ENCODE assay signal across 19 cellular contexts in the genomic region with DNA sequence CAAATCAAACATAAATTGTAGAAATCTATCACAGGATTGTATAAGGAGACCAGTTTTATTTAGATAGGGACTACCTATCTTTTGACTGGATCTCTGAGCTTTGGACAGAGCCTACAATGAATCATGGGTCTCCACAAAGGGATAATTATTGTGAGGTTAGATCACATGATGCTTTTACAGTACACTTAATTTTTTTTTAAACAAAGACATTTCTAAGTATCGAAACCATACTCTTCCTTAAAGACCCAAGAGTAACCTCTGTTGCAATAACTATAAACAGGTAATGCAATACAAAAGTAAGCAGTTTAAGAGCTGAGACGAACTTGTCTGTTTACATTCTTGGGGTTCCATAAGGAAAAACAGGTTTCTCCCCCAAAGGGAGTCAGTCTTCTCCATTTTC.
A peak's percentile ranks its signal among the peaks of the same experiment; 100 is the strongest.
DNase-seq lines count a peak whose midpoint lies in the region; ATAC-seq, FAIRE-seq and TF ChIP-seq lines count a peak whose summit lies in the region.
"Had no signal": no experiment of that assay in that cellular context is flagged by ENCODE, and none has a peak within 500 bp of the region (broad histone marks: within the 10 kb centered on the region; RNA-seq: fewer than 3 reads in every experiment).

No MANE protein-coding gene starts in this region.

- H3K4me3 ChIP-seq in HepG2 (replicated peaks in 1 of 3; ENCODE audit: insufficient read depth in 1 of 3, low read depth in 2 of 3, low read length in 3 of 3) (no peak overlapping the region), right lobe of liver (no peak overlapping the region)
- H3K4me3 ChIP-seq: A549 had no signal

- H3K79me2 ChIP-seq in HepG2 (ENCODE audit: insufficient read depth, low read length), result no peaks in the 10 kb centered on the region

- H3K9ac ChIP-seq in HepG2 (ENCODE audit: insufficient read depth, low read depth, low read length), result no peak overlapping the region

- H3K4me2 ChIP-seq in HepG2 (ENCODE audit: low read depth, low read length), result no peak overlapping the region
- H3K4me2 ChIP-seq: A549 had no signal

- POLR2A ChIA-PET in HepG2 (lab: Yijun Ruan, JAX), result interaction anchor here (1.0 kb wide), 1 partner anchor 10 kb away, joined by 3 read pairs; no protein-coding TSS in a partner anchor

- peak; percentile 14 for DNase-seq in HepG2 (ENCODE audit: low spot score)
- DNase-seq in right lobe of liver, result no peak
- DNase-seq in LoVo (ENCODE audit: low spot score), result peak; percentile 13
- DNase-seq in foreskin keratinocyte, result peak; percentile 1 to 30
- DNase-seq in Kasumi-1 (lab: John Stamatoyannopoulos, UW), result no peak
- no peak for DNase-seq in stimulated activated CD4-positive, alpha-beta T cell treated with anti-CD3 and anti-CD28 coated beads, Interleukin-2, amount 100 ng/mL, for 24 hours
- DNase-seq: BE2C; CD4-positive, alpha-beta memory T cell; COR-L47; DND-41; GF-D8; IMR-90 had no signal

- TF ChIP-seq RAD21 in HepG2 (CRISPR knock-in tag; IDR thresholded peaks at IDR 0.05), result no peak

- no peaks in the 10 kb centered on the region for H4K20me1 ChIP-seq in HepG2 (ENCODE audit: insufficient read depth, low read length)

- no peaks in the 10 kb centered on the region for H3K27me3 ChIP-seq in HepG2 (ENCODE audit: control insufficient read depth in 1 of 2, insufficient read depth in 2 of 2, low read length in 2 of 2)
- no peaks in the 10 kb centered on the region for H3K27me3 ChIP-seq in right lobe of liver
- no peaks in the 10 kb centered on the region for H3K27me3 ChIP-seq in foreskin keratinocyte
- H3K27me3 ChIP-seq: BE2C had no signal

- no TSS peak for BruUV-seq in HepG2 (replicated peaks; lab: Mats Ljungman, UMichigan)

- no peak for ATAC-seq in HepG2
- ATAC-seq in right lobe of liver, result no peak
- no peak for ATAC-seq in foreskin keratinocyte
- no peak for ATAC-seq in GM21390 (IDR thresholded peaks at IDR 0.05; ENCODE audit: unreplicated experiment)
- ATAC-seq: A549, HCT116 had no signal

- TF ChIP-seq CTCF in HepG2 (CRISPR knock-in tag; IDR thresholded peaks at IDR 0.05), result no peak
- TF ChIP-seq CTCF in right lobe of liver (IDR thresholded peaks at IDR 0.05), result no peak
- TF ChIP-seq CTCF in foreskin keratinocyte (conservative IDR thresholded peaks at IDR 0.05), result no peak

- H3K9me3 ChIP-seq in HepG2 (ENCODE audit: low read length) (no peaks in the 10 kb centered on the region), right lobe of liver (no peaks in the 10 kb centered on the region)
- H3K9me3 ChIP-seq: BE2C had no signal

- TF ChIP-seq EP300 in HepG2 (IDR thresholded peaks at IDR 0.05; ENCODE audit: low read depth in 2 of 2, low read length in 2 of 2) (no peak), HepG2 (CRISPR knock-in tag; IDR thresholded peaks at IDR 0.05; ENCODE audit: borderline replicate concordance) (no peak)

- intact Hi-C loops in HepG2 (cut with micrococcal nuclease; ENCODE audit: unreplicated experiment) (no loop called here), right lobe of liver (cut with DNase I) (no loop called here)

- FAIRE-seq in HepG2 (lab: Jason Lieb, UNC) (no peak), colon (lab: Jason Lieb, UNC) (peak; percentile 36)
- FAIRE-seq: A549, H54 had no signal

- CTCF ChIA-PET in HepG2 (lab: Yijun Ruan, JAX; ENCODE audit: low intra/inter-chr PET ratio, low total read pairs), result no interaction called here

- TF ChIP-seq POLR2A in HepG2 (IDR thresholded peaks at IDR 0.05; ENCODE audit: insufficient read depth in 1 of 2, low read depth in 2 of 2, low read length in 2 of 2) (no peak), right lobe of liver (IDR thresholded peaks at IDR 0.05) (no peak)

- no peak overlapping the region for H3K27ac ChIP-seq in HepG2 (ENCODE audit: extremely low read length, insufficient read depth, low read length)
- H3K27ac ChIP-seq in right lobe of liver, result no peak overlapping the region
- no peak overlapping the region for H3K27ac ChIP-seq in foreskin keratinocyte
- H3K27ac ChIP-seq: A549, C4-2B, HL-60 had no signal

- no peaks in the 10 kb centered on the region for H3K36me3 ChIP-seq in HepG2 (replicated peaks in 1 of 2; ENCODE audit: control insufficient read depth in 1 of 2, insufficient read depth in 2 of 2, low read length in 2 of 2)
- H3K36me3 ChIP-seq in right lobe of liver, result no peaks in the 10 kb centered on the region
- H3K36me3 ChIP-seq: BE2C had no signal

- in situ Hi-C loops in HepG2 (cut with HindIII; ENCODE audit: extremely low pct_ligation_motif_present, low pct_unique_long_range_greater_than_20kb), result no loop called here

- WGBS in HepG2 (ENCODE audit: low lambda C conversion rate), result 0% methylated on average over 2 of the region's 2 CpGs
- 25% methylated on average over 2 of the region's 2 CpGs for WGBS in right lobe of liver (ENCODE audit: insufficient coverage, low coverage, low lambda C conversion rate, missing lambda C conversion rate)

- H3K4me1 ChIP-seq in HepG2 (ENCODE audit: insufficient read depth, low read length) (no peaks in the 10 kb centered on the region), right lobe of liver (no peaks in the 10 kb centered on the region), foreskin keratinocyte (no peaks in the 10 kb centered on the region)
- H3K4me1 ChIP-seq: A549, BE2C had no signal

- H2AFZ ChIP-seq in HepG2 (ENCODE audit: low read length), result no peak overlapping the region

TF ChIP-seq in HepG2, 621 proteins besides CTCF, POLR2A, EP300 and RAD21:
- TF ChIP-seq NKX3-1 (CRISPR knock-in tag; IDR thresholded peaks at IDR 0.05), result no peak
- no peak for TF ChIP-seq MBD4 (IDR thresholded peaks at IDR 0.05; ENCODE audit: borderline replicate concordance, low read length)
- TF ChIP-seq ZNF777 (CRISPR knock-in tag; IDR thresholded peaks at IDR 0.05), result no peak
- TF ChIP-seq HOXD1 (CRISPR knock-in tag; IDR thresholded peaks at IDR 0.05), result no peak
- no peak for TF ChIP-seq ZNF18 (CRISPR knock-in tag; IDR thresholded peaks at IDR 0.05; ENCODE audit: insufficient replicate concordance)
- no peak for TF ChIP-seq NONO (IDR thresholded peaks at IDR 0.05)
- TF ChIP-seq NONO (CRISPR knock-in tag; conservative IDR thresholded peaks at IDR 0.05), result no peak
- TF ChIP-seq, protein P1, sequence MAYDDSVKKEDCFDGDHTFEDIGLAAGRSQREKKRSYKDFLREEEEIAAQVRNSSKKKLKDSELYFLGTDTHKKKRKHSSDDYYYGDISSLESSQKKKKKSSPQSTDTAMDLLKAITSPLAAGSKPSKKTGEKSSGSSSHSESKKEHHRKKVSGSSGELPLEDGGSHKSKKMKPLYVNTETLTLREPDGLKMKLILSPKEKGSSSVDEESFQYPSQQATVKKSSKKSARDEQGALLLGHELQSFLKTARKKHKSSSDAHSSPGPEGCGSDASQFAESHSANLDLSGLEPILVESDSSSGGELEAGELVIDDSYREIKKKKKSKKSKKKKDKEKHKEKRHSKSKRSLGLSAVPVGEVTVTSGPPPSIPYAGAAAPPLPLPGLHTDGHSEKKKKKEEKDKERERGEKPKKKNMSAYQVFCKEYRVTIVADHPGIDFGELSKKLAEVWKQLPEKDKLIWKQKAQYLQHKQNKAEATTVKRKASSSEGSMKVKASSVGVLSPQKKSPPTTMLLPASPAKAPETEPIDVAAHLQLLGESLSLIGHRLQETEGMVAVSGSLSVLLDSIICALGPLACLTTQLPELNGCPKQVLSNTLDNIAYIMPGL (CRISPR knock-in tag; IDR thresholded peaks at IDR 0.05; ENCODE audit: borderline replicate concordance in 1 of 2, low read depth in 1 of 2), result no peak

Comparison
In these comparisons a context has a peak if more than half of its experiments do, and no peak if none do; other contexts are left out.
1. DNase-seq: peak in HepG2 (single experiment), LoVo (single experiment) and foreskin keratinocyte (2 of 2); none in right lobe of liver (0 of 3), Kasumi-1 (0 of 2) and stimulated activated CD4-positive, alpha-beta T cell treated with anti-CD3 and anti-CD28 coated beads, Interleukin-2, amount 100 ng/mL, for 24 hours (0 of 2).